ENCODE assay signal across 1 cellular context in genomic region chr17:73371285-73371684, GRCh38.
TF ChIP-seq lines count a peak whose summit lies in the region.

No MANE protein-coding gene starts in this region.

TF ChIP-seq in IMR-90, 13 proteins besides CTCF, POLR2A, EP300 and RAD21:
- peak; percentile 45; the same call in 1 of the 2 replicates for TF ChIP-seq FOS (IDR thresholded peaks at IDR 0.05; ENCODE audit: low read depth, low read length)
- no peak for TF ChIP-seq SMC3 (IDR thresholded peaks at IDR 0.05; ENCODE audit: low read depth, low read length)
- no peak for TF ChIP-seq USF2 (IDR thresholded peaks at IDR 0.05; ENCODE audit: low read depth, low read length)
- peak; percentile 60; the same call in 1 of the 2 replicates for TF ChIP-seq MXI1 (IDR thresholded peaks at IDR 0.05; ENCODE audit: borderline replicate concordance, low read depth, low read length)
- peak; percentile 78 for TF ChIP-seq MAFK (IDR thresholded peaks at IDR 0.05; ENCODE audit: low read depth, low read length)
- TF ChIP-seq NFE2L2 (IDR thresholded peaks at IDR 0.05; ENCODE audit: low read depth, low read length), result peak; percentile 57; the same call in 1 of the 2 replicates
TF ChIP-seq in IMR-90: peak in this region for 4.
